22 cellular contexts compared by ENCODE assay signal in genomic region chr7:128307066-128307465, GRCh38. TPM values are rescaled to one million over a fixed set of nuclear protein-coding genes. Genes with fewer than 3 reads are reported as not detected.
DNase-seq lines count a peak whose midpoint lies in the region; ATAC-seq and TF ChIP-seq lines count a peak whose summit lies in the region.
"Had no signal": no experiment of that assay in that cellular context is flagged by ENCODE, and none has a peak within 500 bp of the region (broad histone marks: within the 10 kb centered on the region; RNA-seq: fewer than 3 reads in every experiment).

No MANE protein-coding gene starts in this region.

- no peaks in the 10 kb centered on the region for H3K4me1 ChIP-seq in CD8-positive, alpha-beta T cell (ENCODE audit: insufficient read depth, low read length)
- H3K4me1 ChIP-seq in gastrocnemius medialis, result no peaks in the 10 kb centered on the region
- peaks cover 0 to 26% (median 20%) of the 10 kb centered on the region in 5 donors for H3K4me1 ChIP-seq in subcutaneous abdominal adipose tissue (ENCODE audit: control insufficient read depth in 5 of 5, insufficient read depth in 5 of 5, low read length in 5 of 5)
- H3K4me1 ChIP-seq in osteoblast (ENCODE audit: insufficient read depth, low read length), result peaks cover 8% of the 10 kb centered on the region
- H3K4me1 ChIP-seq: A549, BE2C had no signal

- no peaks in the 10 kb centered on the region for H3K9me3 Mint-ChIP-seq in CD8-positive, alpha-beta T cell
- H3K9me3 Mint-ChIP-seq: CD8-positive, alpha-beta memory T cell had no signal

- H3K27me3 Mint-ChIP-seq in CD8-positive, alpha-beta T cell (ENCODE audit: low read depth), result no peaks in the 10 kb centered on the region
- H3K27me3 Mint-ChIP-seq: CD8-positive, alpha-beta memory T cell had no signal

- no peaks in the 10 kb centered on the region for H3K79me2 ChIP-seq in osteoblast (ENCODE audit: insufficient read depth, low read length)

- H3K27ac ChIP-seq in CD8-positive, alpha-beta T cell (ENCODE audit: low read depth, low read length), result no peak overlapping the region
- peak overlapping the region; percentile 37 to 74 (median 67) for H3K27ac ChIP-seq in gastrocnemius medialis
- peak overlapping the region; percentile 19 for H3K27ac ChIP-seq in subcutaneous abdominal adipose tissue (ENCODE audit: low read depth, low read length)
- H3K27ac ChIP-seq in osteoblast (ENCODE audit: low read depth, low read length), result no peak overlapping the region
- H3K27ac ChIP-seq: A549; BLaER1 treated with 17β-estradiol and CSF1 and Interleukin-3, amounts not matched to agents 10 nM and 100 nM; GM23248 had no signal

- no peak overlapping the region for H3K9ac ChIP-seq in subcutaneous abdominal adipose tissue (ENCODE audit: low read length in 5 of 5)
- H3K9ac ChIP-seq: BLaER1 treated with 17β-estradiol and CSF1 and Interleukin-3, amounts not matched to agents 10 nM and 100 nM; GM23248 had no signal

- CTCF ChIA-PET in CD8-positive, alpha-beta T cell (lab: Charles Lee), result interaction anchor here (0.9 to 1.0 kb wide), 2 partner anchors 12 to 16 kb away, joined by 3 read pairs; no protein-coding TSS in a partner anchor

- peak overlapping the region; percentile 29 for H3K27ac Mint-ChIP-seq in CD8-positive, alpha-beta T cell

- POLR2A ChIA-PET in CD8-positive, alpha-beta T cell (lab: Charles Lee), result no interaction called here

- no peak overlapping the region for H2AFZ ChIP-seq in osteoblast (ENCODE audit: low read length)
- H2AFZ ChIP-seq: GM23248 had no signal

- no peak overlapping the region for H3K4me3 Mint-ChIP-seq in CD8-positive, alpha-beta T cell
- H3K4me3 Mint-ChIP-seq: CD8-positive, alpha-beta memory T cell had no signal

- H3K4me2 ChIP-seq in osteoblast (ENCODE audit: insufficient read depth, low read length), result no peak overlapping the region
- H3K4me2 ChIP-seq: A549; BLaER1 treated with 17β-estradiol and CSF1 and Interleukin-3, amounts not matched to agents 10 nM and 100 nM had no signal

- intact Hi-C loops in CD8-positive, alpha-beta T cell (cut with DNase I, micrococcal nuclease), result no loop called here
- intact Hi-C loops in gastrocnemius medialis (cut with DNase I; ENCODE audit: low total_unique reads), result no loop called here

- no peaks in the 10 kb centered on the region for H3K9me3 ChIP-seq in CD8-positive, alpha-beta T cell (ENCODE audit: low read length)
- H3K9me3 ChIP-seq in gastrocnemius medialis (no peaks in the 10 kb centered on the region), subcutaneous abdominal adipose tissue (ENCODE audit: control insufficient read depth in 5 of 5, low read length in 5 of 5) (no peaks in the 10 kb centered on the region), osteoblast (ENCODE audit: low read depth, low read length) (no peaks in the 10 kb centered on the region)
- H3K9me3 ChIP-seq: A549; BE2C; BLaER1 treated with 17β-estradiol and CSF1 and Interleukin-3, amounts not matched to agents 10 nM and 100 nM had no signal

- H3K4me3 ChIP-seq in CD8-positive, alpha-beta T cell (ENCODE audit: low read depth, low read length), result no peak overlapping the region
- H3K4me3 ChIP-seq in gastrocnemius medialis, result no peak overlapping the region
- H3K4me3 ChIP-seq in subcutaneous abdominal adipose tissue (ENCODE audit: low read depth in 1 of 5, low read length in 5 of 5), result no peak overlapping the region
- H3K4me3 ChIP-seq in osteoblast (ENCODE audit: insufficient read depth, low read length), result no peak overlapping the region
- H3K4me3 ChIP-seq: A549; BLaER1 treated with 17β-estradiol and CSF1 and Interleukin-3, amounts not matched to agents 10 nM and 100 nM; GM12878; GM23248 had no signal

- H3K4me1 Mint-ChIP-seq in CD8-positive, alpha-beta T cell (ENCODE audit: low read depth), result no peaks in the 10 kb centered on the region
- H3K4me1 Mint-ChIP-seq: CD8-positive, alpha-beta memory T cell had no signal

- TF ChIP-seq CTCF in CD8-positive, alpha-beta T cell (IDR thresholded peaks at IDR 0.05), result no peak
- TF ChIP-seq CTCF in gastrocnemius medialis (IDR thresholded peaks at IDR 0.05 in 4 of 5, conservative IDR thresholded peaks at IDR 0.05 in 1 of 5), result no peak
- no peak for TF ChIP-seq CTCF in osteoblast (IDR thresholded peaks at IDR 0.05; ENCODE audit: extremely low read depth, low read depth, low read length)

- H3K36me3 Mint-ChIP-seq in CD8-positive, alpha-beta T cell, result peaks cover 90% of the 10 kb centered on the region

- ATAC-seq in CD8-positive, alpha-beta T cell, result no peak
- peak; percentile 87 to 92 for ATAC-seq in gastrocnemius medialis
- ATAC-seq: A549, GM12878 had no signal

- in situ Hi-C loops in gastrocnemius medialis (cut with MboI; ENCODE audit: low sequenced_read_pairs in 4 of 4), result no loop called here

- TF ChIP-seq POLR2A in gastrocnemius medialis (IDR thresholded peaks at IDR 0.05), result no peak

- H3K36me3 ChIP-seq in CD8-positive, alpha-beta T cell (ENCODE audit: insufficient read depth, low read length), result peaks cover 26% of the 10 kb centered on the region
- H3K36me3 ChIP-seq in gastrocnemius medialis (peaks cover 0 to 61% of the 10 kb centered on the region in 2 donors), subcutaneous abdominal adipose tissue (ENCODE audit: control insufficient read depth in 5 of 5, insufficient read depth in 5 of 5, low read length in 5 of 5) (peaks cover 23 to 75% (median 60%) of the 10 kb centered on the region in 5 donors), osteoblast (ENCODE audit: insufficient read depth, low read length) (peaks cover 60% of the 10 kb centered on the region)

- H4K20me1 ChIP-seq in osteoblast (ENCODE audit: insufficient read depth, low read length), result peaks cover 2% of the 10 kb centered on the region

- no peaks in the 10 kb centered on the region for H3K27me3 ChIP-seq in CD8-positive, alpha-beta T cell (ENCODE audit: insufficient read depth, low read length)
- H3K27me3 ChIP-seq in gastrocnemius medialis (no peaks in the 10 kb centered on the region), subcutaneous abdominal adipose tissue (ENCODE audit: control insufficient read depth in 5 of 5, insufficient read depth in 4 of 5, low read length in 5 of 5) (no peaks in the 10 kb centered on the region), osteoblast (ENCODE audit: insufficient read depth, low read length) (no peaks in the 10 kb centered on the region)
- H3K27me3 ChIP-seq: BE2C; BLaER1 treated with 17β-estradiol and CSF1 and Interleukin-3, amounts not matched to agents 10 nM and 100 nM had no signal

- DNase-seq in CD8-positive, alpha-beta T cell, result no peak
- DNase-seq in myocyte (ENCODE audit: low read depth) (peak; percentile 36), gastrocnemius medialis (peak; percentile 31 to 41), inferior parietal cortex (ENCODE audit: extremely low spot score) (no peak), osteoblast (ENCODE audit: insufficient read length, low spot score, missing footprints) (no peak), putamen (ENCODE audit: low spot score) (no peak)
- DNase-seq: 8988T; ACHN; AML-193; BE2C; CD8-positive, alpha-beta memory T cell; DMS 273 treated with DMSO at 0.1 percent for 48 hours; DMS79; EL; GDM1; GM23248; H7; HCEC 1CT had no signal

RNA-seq across cellular contexts. Expression of gene RBM28, which starts 36.6 kb away (rescaled TPM):
- total RNA-seq in CD8-positive, alpha-beta T cell, result 10 to 100 TPM; 13.1 to 14.7 TPM
- total RNA-seq in myocyte (24.5 and 25.4 TPM in 2 replicates), gastrocnemius medialis (10 to 100 TPM; 13.6 to 18.5 (median 16.3) TPM), osteoblast (12.1 and 16.6 TPM in 2 replicates)
- 37.6 TPM for polyA plus RNA-seq in myocyte (2012)

RNA-seq across cellular contexts. Expression of gene PRRT4, which starts 54.4 kb away (rescaled TPM):
- under 1 TPM in 1 of 2 experiments, not detected in 1; 0.28 TPM for total RNA-seq in CD8-positive, alpha-beta T cell
- total RNA-seq in myocyte (4.2 and 7.3 TPM in 2 replicates), gastrocnemius medialis (1 to 10 TPM in 2 of 4 donors, under 1 TPM in 2; 0.22 to 2.2 (median 0.64) TPM), osteoblast (not detected in 2 replicates)
- polyA plus RNA-seq in myocyte (2012), result 6.3 TPM
- total RNA-seq: GM12878, GM23248 had no signal
- polyA plus RNA-seq: GM12878, GM23248 had no signal

Comparison
In these comparisons a context has a peak if more than half of its experiments do, and no peak if none do; other contexts are left out.
1. DNase-seq: peak in myocyte (single experiment) and gastrocnemius medialis (2 of 2); none in CD8-positive, alpha-beta T cell (0 of 7), inferior parietal cortex (single experiment), osteoblast (single experiment) and putamen (single experiment).
2. H3K27ac ChIP-seq: peak in gastrocnemius medialis (4 of 4) and subcutaneous abdominal adipose tissue (single experiment); none in CD8-positive, alpha-beta T cell (single experiment) and osteoblast (single experiment).